ENCODE assay signal across 11 cellular contexts in genomic region chr2:135551356-135551755, GRCh38.
"Had no signal": no experiment of that assay in that cellular context is flagged by ENCODE, and none has a peak within 500 bp of the region (broad histone marks: within the 10 kb centered on the region; RNA-seq: fewer than 3 reads in every experiment).

No MANE protein-coding gene starts in this region.

- FAIRE-seq: H1, H54 had no signal

- H3K9ac ChIP-seq: GM23248 had no signal

- H3K4me3 ChIP-seq: GM23248, GM23338, HAP-1 had no signal

- DNase-seq: GM23248, GOT3, H7, H9, HCEC 1CT, HFFc6 had no signal

- H3K9me3 ChIP-seq: HAP-1 had no signal

- ATAC-seq: GM23338, HCT116 had no signal

- H3K36me3 ChIP-seq: HAP-1 had no signal

- H3K4me2 ChIP-seq: GM23338 had no signal

- H2AFZ ChIP-seq: GM23248, GM23338 had no signal

- H3K27ac ChIP-seq: GM23248 had no signal
